ENCODE assay signal across 1 cellular context in genomic region chr15:48800811-48801460, GRCh38.
A peak's percentile ranks its signal among the peaks of the same experiment; 100 is the strongest.
TF ChIP-seq lines count a peak whose summit lies in the region.

No MANE protein-coding gene starts in this region.

TF ChIP-seq in K562, 482 proteins besides CTCF, POLR2A, EP300 and RAD21 (continued from another document):
- TF ChIP-seq THRAP3 (IDR thresholded peaks at IDR 0.05; ENCODE audit: borderline replicate concordance): no peak
- no peak for TF ChIP-seq POLR2AphosphoS2 (IDR thresholded peaks at IDR 0.05; ENCODE audit: low read length)
- 0 out of 4 replicates have a peak, but pooled peaks of 1 of the 2 experiments have one; percentile 25 for TF ChIP-seq FOXA3 (CRISPR knock-in tag; conservative IDR thresholded peaks at IDR 0.05 in 1 of 2, IDR thresholded peaks at IDR 0.05 in 1 of 2)
- TF ChIP-seq XRCC4 (IDR thresholded peaks at IDR 0.05; ENCODE audit: extremely low read depth, insufficient read depth, insufficient read length): no peak
- TF ChIP-seq CEBPG (CRISPR knock-in tag; IDR thresholded peaks at IDR 0.05): no peak
- TF ChIP-seq CEBPG (tag; conservative IDR thresholded peaks at IDR 0.05 in 1 of 2, IDR thresholded peaks at IDR 0.05 in 1 of 2): peak in 1 of 2 experiments; percentile 18; a peak in 1 of 4 replicates
- TF ChIP-seq LCOR (CRISPR knock-in tag; IDR thresholded peaks at IDR 0.05): no peak
- TF ChIP-seq SOX6 (IDR thresholded peaks at IDR 0.05): no peak
- TF ChIP-seq FOXK2 (conservative IDR thresholded peaks at IDR 0.05 in 1 of 2, IDR thresholded peaks at IDR 0.05 in 1 of 2; ENCODE audit: low read depth in 2 of 2): 0 out of 4 replicates have a peak, but pooled peaks of 1 of the 2 experiments have one; percentile 25
- TF ChIP-seq PRDM10 (IDR thresholded peaks at IDR 0.05; ENCODE audit: partially characterized antibody): no peak
- TF ChIP-seq RBBP5 (IDR thresholded peaks at IDR 0.05; ENCODE audit: borderline replicate concordance, insufficient read depth, low read length, poor library complexity, severe bottlenecking): no peak
- TF ChIP-seq NFE2L1 (tag; IDR thresholded peaks at IDR 0.05; ENCODE audit: borderline replicate concordance, low read depth): no peak
- TF ChIP-seq USF1 (CRISPR knock-in tag; IDR thresholded peaks at IDR 0.05): no peak
- no peak for TF ChIP-seq ZSCAN32 (CRISPR knock-in tag; IDR thresholded peaks at IDR 0.05)
- no peak for TF ChIP-seq TAL1 (IDR thresholded peaks at IDR 0.05)
- TF ChIP-seq DEAF1 (CRISPR knock-in tag; IDR thresholded peaks at IDR 0.05): peak; percentile 42
- no peak for TF ChIP-seq GABPB2 (CRISPR knock-in tag; conservative IDR thresholded peaks at IDR 0.05)
- no peak for TF ChIP-seq KLF6 (CRISPR knock-in tag; IDR thresholded peaks at IDR 0.05; ENCODE audit: borderline replicate concordance)
- no peak for TF ChIP-seq RBM39 (optimal IDR thresholded peaks at IDR 0.05; ENCODE audit: low read depth, low read length)
